1 cellular context compared by ENCODE assay signal in the genomic region with DNA sequence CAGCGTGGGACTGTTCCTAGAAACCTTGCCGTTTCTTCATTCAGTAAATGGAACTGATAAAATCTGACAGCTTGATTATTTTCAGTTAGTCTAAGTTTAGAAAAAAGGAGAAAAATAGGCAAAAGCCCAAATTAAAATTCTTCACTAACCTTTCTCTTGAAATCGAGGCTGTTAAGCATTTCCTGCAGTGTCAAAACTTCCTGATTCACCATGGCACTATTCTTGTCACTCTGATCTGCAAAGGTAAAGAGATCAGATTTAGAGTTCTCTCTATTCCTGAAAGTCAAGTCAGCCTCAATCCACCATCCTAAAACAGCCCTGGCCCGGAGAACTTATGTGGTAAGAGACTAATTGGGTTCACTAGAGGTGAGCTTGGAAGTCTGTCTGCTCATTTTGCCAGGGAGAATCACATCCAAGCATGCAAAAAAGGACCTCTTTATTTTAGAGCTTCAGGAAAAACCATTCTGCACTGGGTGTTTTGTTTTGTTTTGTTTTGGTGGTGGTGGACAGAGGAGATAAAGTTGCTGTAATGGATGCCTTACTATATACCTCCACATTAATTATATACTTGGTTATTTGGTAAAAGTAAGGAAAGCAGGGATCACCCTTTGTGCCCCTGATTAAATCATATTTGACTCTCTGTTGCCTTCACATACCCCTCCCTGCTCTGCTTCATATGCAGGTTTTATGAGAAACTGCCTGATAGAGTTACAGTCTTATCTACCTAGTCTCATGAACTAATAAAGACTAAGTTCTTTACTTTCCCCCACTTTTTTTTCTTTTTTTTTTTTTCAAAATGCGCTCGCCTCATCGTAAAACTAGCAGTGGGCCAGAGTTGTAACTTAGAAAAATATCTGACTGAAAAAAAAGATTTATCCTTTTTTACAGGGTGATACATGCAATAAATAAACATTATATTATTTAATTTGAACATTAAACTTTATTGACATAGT.
A peak's percentile ranks its signal among the peaks of the same experiment; 100 is the strongest.
TF ChIP-seq lines count a peak whose summit lies in the region.

No MANE protein-coding gene starts in this region.

TF ChIP-seq in HEK293, 187 proteins besides CTCF, POLR2A, EP300 and RAD21 (continued from another document):
- TF ChIP-seq, protein P1, sequence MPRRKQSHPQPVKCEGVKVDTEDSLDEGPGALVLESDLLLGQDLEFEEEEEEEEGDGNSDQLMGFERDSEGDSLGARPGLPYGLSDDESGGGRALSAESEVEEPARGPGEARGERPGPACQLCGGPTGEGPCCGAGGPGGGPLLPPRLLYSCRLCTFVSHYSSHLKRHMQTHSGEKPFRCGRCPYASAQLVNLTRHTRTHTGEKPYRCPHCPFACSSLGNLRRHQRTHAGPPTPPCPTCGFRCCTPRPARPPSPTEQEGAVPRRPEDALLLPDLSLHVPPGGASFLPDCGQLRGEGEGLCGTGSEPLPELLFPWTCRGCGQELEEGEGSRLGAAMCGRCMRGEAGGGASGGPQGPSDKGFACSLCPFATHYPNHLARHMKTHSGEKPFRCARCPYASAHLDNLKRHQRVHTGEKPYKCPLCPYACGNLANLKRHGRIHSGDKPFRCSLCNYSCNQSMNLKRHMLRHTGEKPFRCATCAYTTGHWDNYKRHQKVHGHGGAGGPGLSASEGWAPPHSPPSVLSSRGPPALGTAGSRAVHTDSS (tag by site-specific recombination; IDR thresholded peaks at IDR 0.05), result no peak
- TF ChIP-seq OVOL3 (tag by site-specific recombination; IDR thresholded peaks at IDR 0.05) (no peak), ZNF843 (tag by site-specific recombination; IDR thresholded peaks at IDR 0.05) (no peak), ZNF549 (tag by site-specific recombination; IDR thresholded peaks at IDR 0.05) (no peak), KLF1 (tag by site-specific recombination; IDR thresholded peaks at IDR 0.05) (no peak), ZBTB17 (tag by site-specific recombination; IDR thresholded peaks at IDR 0.05) (peak; percentile 57; the same call in 1 of the 2 replicates), ZNF555 (tag by site-specific recombination; conservative IDR thresholded peaks at IDR 0.05) (no peak), ZNF416 (tag by site-specific recombination; IDR thresholded peaks at IDR 0.05) (no peak), ZNF221 (tag by site-specific recombination; IDR thresholded peaks at IDR 0.05; ENCODE audit: borderline replicate concordance) (no peak), ZNF560 (tag by site-specific recombination; IDR thresholded peaks at IDR 0.05; ENCODE audit: borderline replicate concordance) (no peak), ZNF24 (tag by site-specific recombination; IDR thresholded peaks at IDR 0.05) (no peak), SP2 (tag by site-specific recombination; IDR thresholded peaks at IDR 0.05) (no peak), ZNF433 (tag by site-specific recombination; IDR thresholded peaks at IDR 0.05; ENCODE audit: low read depth) (no peak), ZNF155 (tag by site-specific recombination; IDR thresholded peaks at IDR 0.05) (no peak), ZBTB48 (tag by site-specific recombination; IDR thresholded peaks at IDR 0.05) (no peak), ZNF169 (tag by site-specific recombination; IDR thresholded peaks at IDR 0.05) (no peak), ZNF37A (tag by site-specific recombination; IDR thresholded peaks at IDR 0.05) (no peak)
- TF ChIP-seq, protein P2, sequence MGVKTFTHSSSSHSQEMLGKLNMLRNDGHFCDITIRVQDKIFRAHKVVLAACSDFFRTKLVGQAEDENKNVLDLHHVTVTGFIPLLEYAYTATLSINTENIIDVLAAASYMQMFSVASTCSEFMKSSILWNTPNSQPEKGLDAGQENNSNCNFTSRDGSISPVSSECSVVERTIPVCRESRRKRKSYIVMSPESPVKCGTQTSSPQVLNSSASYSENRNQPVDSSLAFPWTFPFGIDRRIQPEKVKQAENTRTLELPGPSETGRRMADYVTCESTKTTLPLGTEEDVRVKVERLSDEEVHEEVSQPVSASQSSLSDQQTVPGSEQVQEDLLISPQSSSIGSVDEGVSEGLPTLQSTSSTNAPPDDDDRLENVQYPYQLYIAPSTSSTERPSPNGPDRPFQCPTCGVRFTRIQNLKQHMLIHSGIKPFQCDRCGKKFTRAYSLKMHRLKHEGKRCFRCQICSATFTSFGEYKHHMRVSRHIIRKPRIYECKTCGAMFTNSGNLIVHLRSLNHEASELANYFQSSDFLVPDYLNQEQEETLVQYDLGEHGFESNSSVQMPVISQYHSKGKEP (tag by site-specific recombination; IDR thresholded peaks at IDR 0.05), result no peak
- TF ChIP-seq, protein P3, sequence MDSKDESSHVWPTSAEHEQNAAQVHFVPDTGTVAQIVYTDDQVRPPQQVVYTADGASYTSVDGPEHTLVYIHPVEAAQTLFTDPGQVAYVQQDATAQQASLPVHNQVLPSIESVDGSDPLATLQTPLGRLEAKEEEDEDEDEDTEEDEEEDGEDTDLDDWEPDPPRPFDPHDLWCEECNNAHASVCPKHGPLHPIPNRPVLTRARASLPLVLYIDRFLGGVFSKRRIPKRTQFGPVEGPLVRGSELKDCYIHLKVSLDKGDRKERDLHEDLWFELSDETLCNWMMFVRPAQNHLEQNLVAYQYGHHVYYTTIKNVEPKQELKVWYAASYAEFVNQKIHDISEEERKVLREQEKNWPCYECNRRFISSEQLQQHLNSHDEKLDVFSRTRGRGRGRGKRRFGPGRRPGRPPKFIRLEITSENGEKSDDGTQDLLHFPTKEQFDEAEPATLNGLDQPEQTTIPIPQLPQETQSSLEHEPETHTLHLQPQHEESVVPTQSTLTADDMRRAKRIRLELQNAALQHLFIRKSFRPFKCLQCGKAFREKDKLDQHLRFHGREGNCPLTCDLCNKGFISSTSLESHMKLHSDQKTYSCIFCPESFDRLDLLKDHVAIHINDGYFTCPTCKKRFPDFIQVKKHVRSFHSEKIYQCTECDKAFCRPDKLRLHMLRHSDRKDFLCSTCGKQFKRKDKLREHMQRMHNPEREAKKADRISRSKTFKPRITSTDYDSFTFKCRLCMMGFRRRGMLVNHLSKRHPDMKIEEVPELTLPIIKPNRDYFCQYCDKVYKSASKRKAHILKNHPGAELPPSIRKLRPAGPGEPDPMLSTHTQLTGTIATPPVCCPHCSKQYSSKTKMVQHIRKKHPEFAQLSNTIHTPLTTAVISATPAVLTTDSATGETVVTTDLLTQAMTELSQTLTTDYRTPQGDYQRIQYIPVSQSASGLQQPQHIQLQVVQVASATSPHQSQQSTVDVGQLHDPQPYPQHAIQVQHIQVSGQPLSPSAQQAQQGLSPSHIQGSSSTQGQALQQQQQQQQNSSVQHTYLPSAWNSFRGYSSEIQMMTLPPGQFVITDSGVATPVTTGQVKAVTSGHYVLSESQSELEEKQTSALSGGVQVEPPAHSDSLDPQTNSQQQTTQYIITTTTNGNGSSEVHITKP (tag by site-specific recombination; IDR thresholded peaks at IDR 0.05), result peak; percentile 94
- TF ChIP-seq, protein P4, sequence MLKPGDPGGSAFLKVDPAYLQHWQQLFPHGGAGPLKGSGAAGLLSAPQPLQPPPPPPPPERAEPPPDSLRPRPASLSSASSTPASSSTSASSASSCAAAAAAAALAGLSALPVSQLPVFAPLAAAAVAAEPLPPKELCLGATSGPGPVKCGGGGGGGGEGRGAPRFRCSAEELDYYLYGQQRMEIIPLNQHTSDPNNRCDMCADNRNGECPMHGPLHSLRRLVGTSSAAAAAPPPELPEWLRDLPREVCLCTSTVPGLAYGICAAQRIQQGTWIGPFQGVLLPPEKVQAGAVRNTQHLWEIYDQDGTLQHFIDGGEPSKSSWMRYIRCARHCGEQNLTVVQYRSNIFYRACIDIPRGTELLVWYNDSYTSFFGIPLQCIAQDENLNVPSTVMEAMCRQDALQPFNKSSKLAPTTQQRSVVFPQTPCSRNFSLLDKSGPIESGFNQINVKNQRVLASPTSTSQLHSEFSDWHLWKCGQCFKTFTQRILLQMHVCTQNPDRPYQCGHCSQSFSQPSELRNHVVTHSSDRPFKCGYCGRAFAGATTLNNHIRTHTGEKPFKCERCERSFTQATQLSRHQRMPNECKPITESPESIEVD (tag by site-specific recombination; IDR thresholded peaks at IDR 0.05), result peak; percentile 68
- TF ChIP-seq, protein P5, sequence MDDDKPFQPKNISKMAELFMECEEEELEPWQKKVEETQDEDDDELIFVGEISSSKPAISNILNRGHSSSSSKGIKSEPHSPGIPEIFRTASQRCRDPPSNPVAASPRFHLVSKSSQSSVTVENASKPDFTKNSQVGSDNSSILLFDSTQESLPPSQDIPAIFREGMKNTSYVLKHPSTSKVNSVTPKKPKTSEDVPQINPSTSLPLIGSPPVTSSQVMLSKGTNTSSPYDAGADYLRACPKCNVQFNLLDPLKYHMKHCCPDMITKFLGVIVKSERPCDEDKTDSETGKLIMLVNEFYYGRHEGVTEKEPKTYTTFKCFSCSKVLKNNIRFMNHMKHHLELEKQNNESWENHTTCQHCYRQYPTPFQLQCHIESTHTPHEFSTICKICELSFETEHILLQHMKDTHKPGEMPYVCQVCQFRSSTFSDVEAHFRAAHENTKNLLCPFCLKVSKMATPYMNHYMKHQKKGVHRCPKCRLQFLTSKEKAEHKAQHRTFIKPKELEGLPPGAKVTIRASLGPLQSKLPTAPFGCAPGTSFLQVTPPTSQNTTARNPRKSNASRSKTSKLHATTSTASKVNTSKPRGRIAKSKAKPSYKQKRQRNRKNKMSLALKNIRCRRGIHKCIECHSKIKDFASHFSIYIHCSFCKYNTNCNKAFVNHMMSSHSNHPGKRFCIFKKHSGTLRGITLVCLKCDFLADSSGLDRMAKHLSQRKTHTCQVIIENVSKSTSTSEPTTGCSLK (tag by site-specific recombination; IDR thresholded peaks at IDR 0.05), result no peak
- TF ChIP-seq, protein P6, sequence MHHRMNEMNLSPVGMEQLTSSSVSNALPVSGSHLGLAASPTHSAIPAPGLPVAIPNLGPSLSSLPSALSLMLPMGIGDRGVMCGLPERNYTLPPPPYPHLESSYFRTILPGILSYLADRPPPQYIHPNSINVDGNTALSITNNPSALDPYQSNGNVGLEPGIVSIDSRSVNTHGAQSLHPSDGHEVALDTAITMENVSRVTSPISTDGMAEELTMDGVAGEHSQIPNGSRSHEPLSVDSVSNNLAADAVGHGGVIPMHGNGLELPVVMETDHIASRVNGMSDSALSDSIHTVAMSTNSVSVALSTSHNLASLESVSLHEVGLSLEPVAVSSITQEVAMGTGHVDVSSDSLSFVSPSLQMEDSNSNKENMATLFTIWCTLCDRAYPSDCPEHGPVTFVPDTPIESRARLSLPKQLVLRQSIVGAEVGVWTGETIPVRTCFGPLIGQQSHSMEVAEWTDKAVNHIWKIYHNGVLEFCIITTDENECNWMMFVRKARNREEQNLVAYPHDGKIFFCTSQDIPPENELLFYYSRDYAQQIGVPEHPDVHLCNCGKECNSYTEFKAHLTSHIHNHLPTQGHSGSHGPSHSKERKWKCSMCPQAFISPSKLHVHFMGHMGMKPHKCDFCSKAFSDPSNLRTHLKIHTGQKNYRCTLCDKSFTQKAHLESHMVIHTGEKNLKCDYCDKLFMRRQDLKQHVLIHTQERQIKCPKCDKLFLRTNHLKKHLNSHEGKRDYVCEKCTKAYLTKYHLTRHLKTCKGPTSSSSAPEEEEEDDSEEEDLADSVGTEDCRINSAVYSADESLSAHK (tag by site-specific recombination; IDR thresholded peaks at IDR 0.05), result no peak
